ENCODE assay signal across 30 cellular contexts in the genomic region with DNA sequence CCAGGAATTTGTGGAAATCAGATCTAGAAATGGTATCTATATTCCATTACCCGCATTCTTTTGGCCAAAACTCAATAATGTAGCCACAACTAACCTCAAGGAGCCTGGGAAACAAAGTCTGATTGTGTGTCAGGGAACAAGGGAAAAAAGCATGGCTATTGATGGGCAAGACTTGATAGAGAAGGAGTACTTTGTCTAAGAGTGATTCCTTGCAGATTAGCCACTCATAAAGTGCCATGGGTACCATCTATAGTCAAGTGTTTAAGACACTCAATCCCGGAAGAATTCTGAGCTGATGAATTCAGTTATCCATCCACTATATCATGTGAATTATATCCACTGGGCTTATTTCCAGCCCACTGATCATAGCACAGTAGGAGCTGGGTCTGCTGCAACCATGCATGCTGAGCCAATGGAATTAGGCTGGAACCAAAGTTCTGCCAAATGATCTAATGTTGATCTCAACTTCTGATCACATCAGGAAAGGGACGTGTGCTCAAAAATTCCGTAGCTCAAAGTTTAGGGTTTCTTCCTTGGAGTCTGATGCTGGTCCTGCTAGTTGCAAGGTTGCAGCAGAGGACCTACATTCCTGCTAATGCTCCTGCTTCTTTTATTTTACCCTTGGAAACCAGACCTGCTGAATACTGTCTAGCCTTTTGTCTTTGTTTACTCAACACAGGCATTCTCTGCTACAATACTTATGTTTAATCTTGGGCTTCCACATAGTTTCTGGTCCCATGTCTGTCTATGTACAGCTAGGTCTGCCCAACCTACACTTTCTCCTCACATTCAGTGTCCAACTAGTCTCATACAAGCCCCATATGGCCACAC.
"Had no signal": no experiment of that assay in that cellular context is flagged by ENCODE, and none has a peak within 500 bp of the region (broad histone marks: within the 10 kb centered on the region; RNA-seq: fewer than 3 reads in every experiment).

No MANE protein-coding gene starts in this region.

- DNase-seq: activated CD4-positive, alpha-beta T cell treated with anti-CD3 and anti-CD28 coated beads, Interleukin-2, amount 10 ng/mL, durations not matched to agents 7 days and 5 days; activated CD4-positive, CD25-positive, alpha-beta regulatory T cell treated with anti-CD3 and anti-CD28 coated beads, Interleukin-2, amount 50 U/mL, for 72 hours; activated CD8-positive, alpha-beta T cell treated with anti-CD3 and anti-CD28 coated beads for 36 hours; activated naive CD4-positive, alpha-beta T cell; activated T-cell treated with anti-CD3 and anti-CD28 coated beads, Interleukin-2, amount 50 U/mL, for 48 hours; anterior cingulate cortex; cerebellar nuclear complex; dorsolateral prefrontal cortex; effector memory CD4-positive, alpha-beta T cell; foreskin fibroblast; heart left ventricle; hypothalamus; immature natural killer cell; left lung; lower lobe of right lung; mesenchymal stem cell; naive thymus-derived CD8-positive, alpha-beta T cell; posterior cingulate gyrus; right cardiac atrium; stimulated activated CD4-positive, alpha-beta T cell treated with anti-CD3 and anti-CD28 coated beads, Interleukin-15, amount 100 ng/mL, for 24 hours; stimulated activated CD4-positive, alpha-beta T cell treated with anti-CD3 and anti-CD28 coated beads, Interleukin-2, amount 100 ng/mL, for 24 hours; stimulated activated naive CD4-positive, alpha-beta T cell treated with Interleukin-2 at 50 U/mL for 16 hours; T-helper 17 cell; T1000 had no signal

- H3K36me3 Mint-ChIP-seq: activated naive CD8-positive, alpha-beta T cell; brain; immature natural killer cell; naive thymus-derived CD8-positive, alpha-beta T cell had no signal

- H3K27me3 Mint-ChIP-seq: activated CD4-positive, alpha-beta T cell treated with anti-CD3 and anti-CD28 coated beads, Interleukin-2, amount 10 ng/mL, durations not matched to agents 7 days and 5 days; brain; T-helper 17 cell had no signal

- H3K36me3 ChIP-seq: cardiac muscle cell, heart left ventricle, left lung, lower lobe of right lung, tibial nerve had no signal

- H3K27ac ChIP-seq: cardiac muscle cell, coronary artery, dorsolateral prefrontal cortex, heart left ventricle, left lung, lower lobe of right lung, tibial nerve had no signal

- H3K9me3 Mint-ChIP-seq: activated CD4-positive, alpha-beta T cell treated with anti-CD3 and anti-CD28 coated beads, Interleukin-2, amount 10 ng/mL, durations not matched to agents 7 days and 5 days; activated CD8-positive, alpha-beta T cell treated with anti-CD3 and anti-CD28 coated beads for 36 hours; brain; naive thymus-derived CD8-positive, alpha-beta T cell had no signal

- H3K4me3 Mint-ChIP-seq: activated CD4-positive, alpha-beta T cell treated with anti-CD3 and anti-CD28 coated beads, Interleukin-2, amount 10 ng/mL, durations not matched to agents 7 days and 5 days; activated CD8-positive, alpha-beta T cell treated with anti-CD3 and anti-CD28 coated beads for 36 hours; activated naive CD8-positive, alpha-beta T cell; brain; immature natural killer cell; naive thymus-derived CD8-positive, alpha-beta T cell; neural crest cell; T-helper 17 cell had no signal

- H3K27me3 ChIP-seq: cardiac muscle cell, dorsolateral prefrontal cortex, heart left ventricle, left lung, tibial nerve had no signal

- ATAC-seq: activated CD8-positive, alpha-beta T cell treated with anti-CD3 and anti-CD28 coated beads for 36 hours; heart left ventricle; left lung; lower lobe of right lung; naive thymus-derived CD8-positive, alpha-beta T cell; right cardiac atrium; T-helper 17 cell had no signal

- H3K4me1 ChIP-seq: heart left ventricle, left lung, lower lobe of right lung, tibial nerve had no signal

- H3K9me3 ChIP-seq: heart left ventricle, left lung, lower lobe of right lung, tibial nerve had no signal

- H3K4me3 ChIP-seq: cardiac muscle cell, coronary artery, dorsolateral prefrontal cortex, heart left ventricle, left lung, lower lobe of right lung, tibial nerve had no signal

- H3K4me1 Mint-ChIP-seq: activated CD4-positive, alpha-beta T cell treated with anti-CD3 and anti-CD28 coated beads, Interleukin-2, amount 10 ng/mL, durations not matched to agents 7 days and 5 days; immature natural killer cell; naive thymus-derived CD8-positive, alpha-beta T cell; T-helper 17 cell had no signal

- H3K27ac Mint-ChIP-seq: activated CD4-positive, alpha-beta T cell treated with anti-CD3 and anti-CD28 coated beads, Interleukin-2, amount 10 ng/mL, durations not matched to agents 7 days and 5 days; activated CD8-positive, alpha-beta T cell treated with anti-CD3 and anti-CD28 coated beads for 36 hours; activated naive CD8-positive, alpha-beta T cell; brain; immature natural killer cell; naive thymus-derived CD8-positive, alpha-beta T cell; T-helper 17 cell had no signal
